ENCODE assay signal across 24 cellular contexts in the genomic region with DNA sequence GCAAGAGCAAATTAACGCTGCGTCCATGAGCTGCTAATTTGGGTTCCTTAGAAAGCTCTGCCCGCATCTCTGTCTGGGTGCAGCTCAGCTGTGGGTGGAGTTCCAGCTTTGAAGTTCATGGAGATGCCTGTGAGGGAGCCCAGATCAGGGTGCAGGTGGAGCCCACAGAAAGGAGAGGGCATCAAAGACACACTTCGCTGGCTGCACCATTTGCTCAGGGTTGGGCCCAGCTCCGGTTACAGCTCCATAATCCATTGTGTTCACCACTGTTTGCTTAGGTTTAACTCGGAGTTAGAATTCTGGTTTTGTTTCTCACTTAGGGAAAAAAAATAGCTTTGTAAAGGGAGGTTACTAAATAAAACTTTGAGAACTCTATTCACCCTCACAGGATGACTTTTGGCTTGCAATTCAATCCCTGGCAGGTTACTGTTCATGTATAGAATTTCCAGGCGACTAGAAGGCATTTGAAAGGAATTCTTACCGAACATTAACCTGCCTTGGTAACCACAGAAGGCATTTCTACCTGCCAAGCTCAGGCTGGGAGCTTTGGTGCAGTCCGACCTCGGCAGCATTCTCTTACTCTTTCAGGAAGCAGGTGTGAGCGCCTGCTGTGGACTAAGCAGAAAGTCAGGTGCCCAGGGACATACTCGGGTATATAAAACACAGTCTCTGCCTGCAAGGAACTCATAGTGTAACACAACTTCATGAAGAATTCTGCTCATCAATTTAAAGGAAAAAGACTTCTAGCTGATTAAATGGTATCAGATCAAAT.
DNase-seq lines count a peak whose midpoint lies in the region; ATAC-seq and TF ChIP-seq lines count a peak whose summit lies in the region.
"Had no signal": no experiment of that assay in that cellular context is flagged by ENCODE, and none has a peak within 500 bp of the region (broad histone marks: within the 10 kb centered on the region; RNA-seq: fewer than 3 reads in every experiment).

No MANE protein-coding gene starts in this region.

- H3K27ac ChIP-seq in MM.1S (ENCODE audit: low read length) (no peak overlapping the region), VCaP (peak overlapping the region; percentile 67)
- H3K27ac ChIP-seq: epithelial cell of prostate, foreskin keratinocyte, HL-60, right atrium auricular region, RWPE1, SK-N-MC, thyroid gland had no signal

- H3K36me3 ChIP-seq in MM.1S (replicated peaks; ENCODE audit: insufficient read depth, low read length) = no peaks in the 10 kb centered on the region
- H3K36me3 ChIP-seq in BE2C = no peaks in the 10 kb centered on the region
- H3K36me3 ChIP-seq: right atrium auricular region, thyroid gland had no signal

- no peak for ATAC-seq in SK-N-SH treated with all-trans-retinoic acid at 6 μM for 48 hours
- ATAC-seq: foreskin keratinocyte; stimulated activated naive CD8-positive, alpha-beta T cell treated with anti-CD3 and anti-CD28 coated beads, Interleukin-15, Interleukin-2, amounts not matched to agents 100 U/mL and 50 U/mL, for 24 hours; WTC11 had no signal

- H3K4me1 ChIP-seq in MM.1S (ENCODE audit: low read length) (no peaks in the 10 kb centered on the region), BE2C (no peaks in the 10 kb centered on the region)
- H3K4me1 ChIP-seq: foreskin keratinocyte, right atrium auricular region had no signal

- TF ChIP-seq CTCF in MM.1S (IDR thresholded peaks at IDR 0.05; ENCODE audit: low read length) (no peak), VCaP (conservative IDR thresholded peaks at IDR 0.05) (no peak), progenitor cell of endocrine pancreas (IDR thresholded peaks at IDR 0.05; ENCODE audit: unreplicated experiment) (no peak), BE2C (IDR thresholded peaks at IDR 0.05; ENCODE audit: low read depth, low read length) (no peak)

- H3K4me1 Mint-ChIP-seq in progenitor cell of endocrine pancreas (ENCODE audit: low read depth) = peaks cover 31% of the 10 kb centered on the region
- H3K4me1 Mint-ChIP-seq: CD8-positive, alpha-beta memory T cell; WTC11 had no signal

- H3K4me3 Mint-ChIP-seq in progenitor cell of endocrine pancreas (ENCODE audit: low read depth) = peak overlapping the region; percentile 39
- H3K4me3 Mint-ChIP-seq: activated naive CD8-positive, alpha-beta T cell treated with anti-CD3 and anti-CD28 coated beads, Interleukin-2, amount 10 ng/mL, durations not matched to agents 7 days and 5 days; CD8-positive, alpha-beta memory T cell; WTC11 had no signal

- H3K9me3 Mint-ChIP-seq in progenitor cell of endocrine pancreas (ENCODE audit: low read depth) = no peaks in the 10 kb centered on the region
- H3K9me3 Mint-ChIP-seq: activated naive CD8-positive, alpha-beta T cell treated with anti-CD3 and anti-CD28 coated beads, Interleukin-2, amount 10 ng/mL, durations not matched to agents 7 days and 5 days had no signal

- no peak overlapping the region for H3K9ac ChIP-seq in MM.1S (ENCODE audit: low read length)

- DNase-seq in MM.1S (peak; percentile 56), NCI-H2029 treated with DMSO at 0.1 percent for 48 hours (lab: John Stamatoyannopoulos, UW) (peak; percentile 39), progenitor cell of endocrine pancreas (ENCODE audit: low spot score, unreplicated experiment) (no peak), T-helper 2 cell (no peak), BE2C (no peak)
- DNase-seq: activated CD4-positive, alpha-beta T cell treated with anti-CD3 and anti-CD28 coated beads, Interleukin-2, amount 50 U/mL, for 4 hours; activated effector memory CD4-positive, alpha-beta T cell treated with Interleukin-2 at 50 U/mL for 16 hours; activated naive CD8-positive, alpha-beta T cell treated with anti-CD3 and anti-CD28 coated beads, Interleukin-2, amount 10 ng/mL, durations not matched to agents 7 days and 5 days; CD8-positive, alpha-beta memory T cell; foreskin keratinocyte; NCI-H1694; NCI-H510A treated with DMSO at 0.1 percent for 48 hours; stimulated activated CD4-positive, alpha-beta T cell treated with anti-CD3 and anti-CD28 coated beads, Interleukin-12 subunit alpha, Interleukin-12 subunit beta, amount 100 ng/mL, for 4 hours; stimulated activated CD4-positive, alpha-beta T cell treated with anti-CD3 and anti-CD28 coated beads, Interleukin-4, amount 100 ng/mL, for 4 hours; stimulated activated naive CD8-positive, alpha-beta T cell treated with anti-CD3 and anti-CD28 coated beads, Interleukin-15, Interleukin-2, amounts not matched to agents 100 U/mL and 50 U/mL, for 24 hours; thyroid gland had no signal

- H3K36me3 Mint-ChIP-seq in progenitor cell of endocrine pancreas (ENCODE audit: insufficient read depth) = no peaks in the 10 kb centered on the region
- H3K36me3 Mint-ChIP-seq: activated naive CD8-positive, alpha-beta T cell treated with anti-CD3 and anti-CD28 coated beads, Interleukin-2, amount 10 ng/mL, durations not matched to agents 7 days and 5 days; CD8-positive, alpha-beta memory T cell had no signal

- H4K20me1 ChIP-seq in MM.1S (ENCODE audit: insufficient read depth, low read length) = no peaks in the 10 kb centered on the region

- H3K27me3 Mint-ChIP-seq in progenitor cell of endocrine pancreas = peaks cover 4% of the 10 kb centered on the region

- H3K27me3 ChIP-seq in MM.1S (replicated peaks; ENCODE audit: insufficient read depth, low read length) (peaks cover 22% of the 10 kb centered on the region), BE2C (peaks cover 38% of the 10 kb centered on the region)
- H3K27me3 ChIP-seq: foreskin keratinocyte, right atrium auricular region, thyroid gland had no signal

- H3K4me3 ChIP-seq in MM.1S (ENCODE audit: low read length) (no peak overlapping the region), BE2C (ENCODE audit: low read depth, low read length) (no peak overlapping the region)
- H3K4me3 ChIP-seq: right atrium auricular region, SK-N-MC, thyroid gland had no signal

- no peak overlapping the region for H2AFZ ChIP-seq in MM.1S (ENCODE audit: low read length)

- H3K79me2 ChIP-seq in MM.1S (ENCODE audit: low read length) = no peaks in the 10 kb centered on the region

- H3K4me2 ChIP-seq in MM.1S (ENCODE audit: low read depth, low read length) = peak overlapping the region; percentile 12; the same call in 1 of the 2 replicates

- no peaks in the 10 kb centered on the region for H3K9me3 ChIP-seq in MM.1S (replicated peaks; ENCODE audit: insufficient read depth, low read length)
- H3K9me3 ChIP-seq in BE2C = no peaks in the 10 kb centered on the region
- H3K9me3 ChIP-seq: thyroid gland had no signal

- peak overlapping the region; percentile 93 for H3K27ac Mint-ChIP-seq in progenitor cell of endocrine pancreas
- H3K27ac Mint-ChIP-seq: activated naive CD8-positive, alpha-beta T cell treated with anti-CD3 and anti-CD28 coated beads, Interleukin-2, amount 10 ng/mL, durations not matched to agents 7 days and 5 days; CD8-positive, alpha-beta memory T cell; WTC11 had no signal

- H3F3A ChIP-seq in MM.1S (ENCODE audit: insufficient read depth, low read length) = no peaks in the 10 kb centered on the region

- H3K9me2 ChIP-seq in MM.1S (replicated peaks; ENCODE audit: insufficient read depth, low read length) = no peaks in the 10 kb centered on the region

TF ChIP-seq in SK-N-SH treated with all-trans-retinoic acid at 6 μM for 48 hours, 23 proteins besides CTCF, POLR2A, EP300 and RAD21:
- TF ChIP-seq OSR1 (CRISPR knock-in tag; IDR thresholded peaks at IDR 0.05) (no peak), GLIS3 (CRISPR knock-in tag; IDR thresholded peaks at IDR 0.05) (no peak), BACH2 (CRISPR knock-in tag; IDR thresholded peaks at IDR 0.05; ENCODE audit: borderline replicate concordance) (no peak)

Comparison
In these comparisons a context has a peak if more than half of its experiments do, and no peak if none do; other contexts are left out.
1. DNase-seq: peak in MM.1S (single experiment) and NCI-H2029 treated with DMSO at 0.1 percent for 48 hours (single experiment); none in progenitor cell of endocrine pancreas (single experiment), T-helper 2 cell (0 of 5) and BE2C (single experiment).